9 cellular contexts compared by ENCODE assay signal in the genomic region with DNA sequence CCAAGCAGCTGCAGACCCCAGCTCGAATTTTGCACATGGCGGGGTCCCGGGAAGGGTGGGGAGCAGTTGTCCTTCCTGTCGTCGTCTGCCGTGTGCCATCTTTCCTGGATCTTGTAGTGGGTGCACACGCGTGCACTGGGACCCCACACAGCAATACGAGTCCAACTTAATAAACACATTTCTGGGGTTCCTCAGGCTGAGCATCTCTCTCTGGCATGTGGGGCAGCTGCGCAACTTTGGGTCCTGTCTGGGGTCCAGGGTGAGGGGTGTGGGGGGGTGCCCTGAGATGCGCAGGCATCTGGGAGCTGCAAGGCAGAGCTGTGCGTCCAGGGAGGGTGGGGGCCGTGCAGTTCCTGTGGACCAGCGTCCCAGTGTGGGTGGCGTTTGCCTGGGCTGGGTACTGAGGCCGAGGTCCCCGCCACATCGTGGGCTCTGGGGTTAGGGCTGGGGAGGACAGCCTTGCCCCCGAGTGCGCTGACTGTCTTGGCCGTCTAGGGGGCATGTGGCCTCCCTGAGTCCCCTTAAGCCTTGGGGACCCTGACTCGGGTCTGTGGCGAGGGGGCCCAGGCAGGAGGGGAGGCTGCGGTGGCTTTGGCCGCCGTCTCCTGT. TPM values are rescaled to one million over a fixed set of nuclear protein-coding genes. Genes with fewer than 3 reads are reported as not detected.
DNase-seq lines count a peak whose midpoint lies in the region; ATAC-seq and TF ChIP-seq lines count a peak whose summit lies in the region.
"Had no signal": no experiment of that assay in that cellular context is flagged by ENCODE, and none has a peak within 500 bp of the region (broad histone marks: within the 10 kb centered on the region; RNA-seq: fewer than 3 reads in every experiment).

No MANE protein-coding gene starts in this region.

- H3K9me3 Mint-ChIP-seq in mesothelial cell of epicardium = no peaks in the 10 kb centered on the region

- H3K36me3 Mint-ChIP-seq in T-helper 17 cell (ENCODE audit: low read depth) (no peaks in the 10 kb centered on the region), mesothelial cell of epicardium (peaks cover 2% of the 10 kb centered on the region)

- no peak overlapping the region for H3K27ac Mint-ChIP-seq in T-helper 17 cell
- no peak overlapping the region for H3K27ac Mint-ChIP-seq in mesothelial cell of epicardium

- no peaks in the 10 kb centered on the region for H3K9me3 ChIP-seq in T-helper 17 cell (ENCODE audit: control insufficient read depth, low read length, poor library complexity, severe bottlenecking)
- H3K9me3 ChIP-seq: tibial nerve had no signal

- ATAC-seq in GM18502 (IDR thresholded peaks at IDR 0.05; ENCODE audit: poor library complexity, unreplicated experiment) = peak; percentile 3
- ATAC-seq in T-helper 17 cell = no peak
- no peak for ATAC-seq in GM21381 (IDR thresholded peaks at IDR 0.05; ENCODE audit: unreplicated experiment)

- H3K4me3 Mint-ChIP-seq in T-helper 17 cell = peak overlapping the region; percentile 72
- peak overlapping the region; percentile 31 for H3K4me3 Mint-ChIP-seq in mesothelial cell of epicardium

- TF ChIP-seq CTCF in mesothelial cell of epicardium (IDR thresholded peaks at IDR 0.05; ENCODE audit: unreplicated experiment) = no peak

- DNase-seq in T-helper 17 cell (no peak), mesothelial cell of epicardium (ENCODE audit: low spot score in 2 of 2, unreplicated experiment in 2 of 2) (no peak), superior temporal gyrus (ENCODE audit: extremely low spot score) (no peak), NCI-H2107 (lab: John Stamatoyannopoulos, UW) (no peak)
- DNase-seq: Kasumi-1, NCI-H526 treated with DMSO at 0.1 percent for 48 hours had no signal

- no peaks in the 10 kb centered on the region for H3K27me3 Mint-ChIP-seq in T-helper 17 cell
- peaks cover 17% of the 10 kb centered on the region for H3K27me3 Mint-ChIP-seq in mesothelial cell of epicardium (ENCODE audit: low read depth)

- H3K4me1 Mint-ChIP-seq in T-helper 17 cell (peaks cover 8% of the 10 kb centered on the region), mesothelial cell of epicardium (peaks cover 3% of the 10 kb centered on the region)

RNA-seq across cellular contexts. Expression of a gene that starts 0.7 kb away (rescaled TPM):
- total RNA-seq in T-helper 17 cell = 1 to 10 TPM; 3.4 to 4.3 TPM
- total RNA-seq in mesothelial cell of epicardium = 33.6 to 36.0 TPM (median 34.4 TPM) in 3 replicates

RNA-seq across cellular contexts. Expression of a gene that starts 5.2 kb away (rescaled TPM):
- total RNA-seq in T-helper 17 cell (10 to 100 TPM; 16.1 to 16.6 TPM), mesothelial cell of epicardium (44.7 to 49.8 TPM (median 47.0 TPM) in 3 replicates)

RNA-seq across cellular contexts. Expression of a gene that starts 6.6 kb away (rescaled TPM):
- total RNA-seq in T-helper 17 cell = 10 to 100 TPM; 45.2 to 51.7 TPM
- total RNA-seq in mesothelial cell of epicardium = 69.3 to 73.1 TPM (median 69.8 TPM) in 3 replicates

RNA-seq across cellular contexts. Expression of a gene that starts 16.3 kb away (rescaled TPM):
- total RNA-seq in T-helper 17 cell (not detected), mesothelial cell of epicardium (1.6 to 2.8 TPM (median 2.7 TPM) in 3 replicates)

RNA-seq across cellular contexts. Expression of a gene that starts 34.3 kb away (rescaled TPM):
- total RNA-seq in T-helper 17 cell (10 to 100 TPM in 1 of 2 donors, 1 to 10 TPM in 1; 9.6 to 10.5 TPM), mesothelial cell of epicardium (87.7 to 92.1 TPM (median 92.0 TPM) in 3 replicates)
